In the genomic region with DNA sequence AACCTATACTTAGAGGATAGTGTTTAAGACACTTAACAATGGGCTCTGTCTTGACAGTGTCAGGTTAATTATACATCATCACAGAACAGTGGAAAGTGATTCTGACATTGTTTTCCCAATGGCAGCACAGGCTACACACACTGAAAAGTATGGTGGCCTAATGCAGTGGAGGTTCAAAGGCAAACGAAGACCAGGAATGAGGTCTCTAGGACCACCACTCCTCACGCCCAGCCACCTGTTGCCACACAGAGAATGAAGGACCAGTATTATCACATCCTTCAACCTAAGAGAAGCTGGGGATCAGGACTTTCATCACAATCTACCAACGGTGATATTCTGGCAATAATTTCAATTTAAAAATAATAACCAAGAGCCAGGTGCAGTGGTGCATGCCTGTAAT, we compare ENCODE assay signal across 27 cellular contexts.
"Had no signal": no experiment of that assay in that cellular context is flagged by ENCODE, and none has a peak within 500 bp of the region (broad histone marks: within the 10 kb centered on the region; RNA-seq: fewer than 3 reads in every experiment).

No MANE protein-coding gene starts in this region.

- ATAC-seq: activated CD4-positive, alpha-beta T cell treated with anti-CD3 and anti-CD28 coated beads for 36 hours; activated T-cell treated with anti-CD3 and anti-CD28 coated beads, Interleukin-2, amount 50 U/mL, for 4 hours; activated T-helper 17 cell treated with anti-CD3 and anti-CD28 coated beads, Interleukin-2, amount 50 U/mL, for 72 hours; effector memory CD8-positive, alpha-beta T cell; foreskin keratinocyte; gastrocnemius medialis; heart left ventricle had no signal

- H3K4me3 Mint-ChIP-seq: activated CD4-positive, alpha-beta memory T cell treated with anti-CD3 and anti-CD28 coated beads for 36 hours; activated CD4-positive, alpha-beta T cell treated with anti-CD3 and anti-CD28 coated beads for 36 hours; activated CD4-positive, alpha-beta T cell treated with anti-CD3 and anti-CD28 coated beads, Interleukin-2, amount 10 ng/mL, durations not matched to agents 24 days and 14 days; activated naive CD8-positive, alpha-beta T cell; activated T-cell treated with anti-CD3 and anti-CD28 coated beads, Interleukin-2, amount 50 U/mL, for 4 hours; activated T-helper 17 cell treated with anti-CD3 and anti-CD28 coated beads, Interleukin-2, amount 50 U/mL, for 72 hours; effector memory CD8-positive, alpha-beta T cell had no signal

- H3K27ac ChIP-seq: brain microvascular endothelial cell, esophagus muscularis mucosa, foreskin keratinocyte, gastrocnemius medialis, heart left ventricle had no signal

- H3K9me3 Mint-ChIP-seq: activated CD4-positive, alpha-beta memory T cell treated with anti-CD3 and anti-CD28 coated beads for 36 hours; activated CD4-positive, alpha-beta T cell treated with anti-CD3 and anti-CD28 coated beads, Interleukin-2, amount 10 ng/mL, durations not matched to agents 24 days and 14 days; activated T-cell treated with anti-CD3 and anti-CD28 coated beads, Interleukin-2, amount 50 U/mL, for 4 hours; activated T-helper 17 cell treated with anti-CD3 and anti-CD28 coated beads, Interleukin-2, amount 50 U/mL, for 72 hours; effector memory CD8-positive, alpha-beta T cell had no signal

- H3K27me3 ChIP-seq: brain microvascular endothelial cell, esophagus muscularis mucosa, foreskin keratinocyte, gastrocnemius medialis, heart left ventricle had no signal

- H3K4me1 Mint-ChIP-seq: activated CD4-positive, alpha-beta T cell treated with anti-CD3 and anti-CD28 coated beads for 36 hours; activated CD4-positive, alpha-beta T cell treated with anti-CD3 and anti-CD28 coated beads, Interleukin-2, amount 10 ng/mL, durations not matched to agents 24 days and 14 days; activated T-helper 17 cell treated with anti-CD3 and anti-CD28 coated beads, Interleukin-2, amount 50 U/mL, for 72 hours had no signal

- H3K9me3 ChIP-seq: esophagus muscularis mucosa, gastrocnemius medialis, heart left ventricle had no signal

- DNase-seq: activated CD4-positive, alpha-beta memory T cell treated with anti-CD3 and anti-CD28 coated beads for 36 hours; activated CD4-positive, alpha-beta T cell treated with anti-CD3 and anti-CD28 coated beads for 36 hours; activated CD4-positive, alpha-beta T cell treated with anti-CD3 and anti-CD28 coated beads, Interleukin-2, amount 10 ng/mL, durations not matched to agents 24 days and 14 days; activated CD4-positive, CD25-positive, alpha-beta regulatory T cell; activated CD4-positive, CD25-positive, alpha-beta regulatory T cell treated with anti-CD3 and anti-CD28 coated beads, Interleukin-2, amount 50 U/mL, for 72 hours; activated CD8-positive, alpha-beta memory T cell treated with anti-CD3 and anti-CD28 coated beads for 24 hours; activated effector memory CD4-positive, alpha-beta T cell treated with Interleukin-2 at 50 U/mL for 16 hours; activated gamma-delta T cell treated with Interleukin-2 at 50 U/mL for 16 hours; activated naive CD4-positive, alpha-beta T cell treated with anti-CD3 and anti-CD28 coated beads, Interleukin-2, amount 50 U/mL, for 16 hours; activated naive CD4-positive, alpha-beta T cell treated with Interleukin-2 at 50 U/mL for 16 hours; activated T-cell treated with anti-CD3 and anti-CD28 coated beads, Interleukin-2, amount 50 U/mL, for 4 hours; amniotic stem cell; anterior cingulate cortex; brain microvascular endothelial cell; caudate nucleus; cortex of kidney; dermis blood vessel endothelial cell; effector CD4-positive, alpha-beta T cell; effector memory CD8-positive, alpha-beta T cell; erythroblast; foreskin keratinocyte; gastrocnemius medialis; glutamatergic neuron; heart left ventricle had no signal

- H3K4me3 ChIP-seq: esophagus muscularis mucosa, gastrocnemius medialis, heart left ventricle had no signal

- H3K4me1 ChIP-seq: esophagus muscularis mucosa, foreskin keratinocyte, gastrocnemius medialis, heart left ventricle had no signal

- H3K27me3 Mint-ChIP-seq: activated CD4-positive, alpha-beta memory T cell treated with anti-CD3 and anti-CD28 coated beads for 36 hours; activated CD4-positive, alpha-beta T cell treated with anti-CD3 and anti-CD28 coated beads for 36 hours; activated CD4-positive, alpha-beta T cell treated with anti-CD3 and anti-CD28 coated beads, Interleukin-2, amount 10 ng/mL, durations not matched to agents 24 days and 14 days; activated naive CD8-positive, alpha-beta T cell; activated T-helper 17 cell treated with anti-CD3 and anti-CD28 coated beads, Interleukin-2, amount 50 U/mL, for 72 hours; effector memory CD8-positive, alpha-beta T cell had no signal

- H3K27ac Mint-ChIP-seq: activated CD4-positive, alpha-beta memory T cell treated with anti-CD3 and anti-CD28 coated beads for 36 hours; activated CD4-positive, alpha-beta T cell treated with anti-CD3 and anti-CD28 coated beads for 36 hours; activated CD4-positive, alpha-beta T cell treated with anti-CD3 and anti-CD28 coated beads, Interleukin-2, amount 10 ng/mL, durations not matched to agents 24 days and 14 days; activated naive CD8-positive, alpha-beta T cell; activated T-helper 17 cell treated with anti-CD3 and anti-CD28 coated beads, Interleukin-2, amount 50 U/mL, for 72 hours; effector memory CD8-positive, alpha-beta T cell had no signal
